Comparison of ENCODE assay signal across 8 cellular contexts in the genomic region with DNA sequence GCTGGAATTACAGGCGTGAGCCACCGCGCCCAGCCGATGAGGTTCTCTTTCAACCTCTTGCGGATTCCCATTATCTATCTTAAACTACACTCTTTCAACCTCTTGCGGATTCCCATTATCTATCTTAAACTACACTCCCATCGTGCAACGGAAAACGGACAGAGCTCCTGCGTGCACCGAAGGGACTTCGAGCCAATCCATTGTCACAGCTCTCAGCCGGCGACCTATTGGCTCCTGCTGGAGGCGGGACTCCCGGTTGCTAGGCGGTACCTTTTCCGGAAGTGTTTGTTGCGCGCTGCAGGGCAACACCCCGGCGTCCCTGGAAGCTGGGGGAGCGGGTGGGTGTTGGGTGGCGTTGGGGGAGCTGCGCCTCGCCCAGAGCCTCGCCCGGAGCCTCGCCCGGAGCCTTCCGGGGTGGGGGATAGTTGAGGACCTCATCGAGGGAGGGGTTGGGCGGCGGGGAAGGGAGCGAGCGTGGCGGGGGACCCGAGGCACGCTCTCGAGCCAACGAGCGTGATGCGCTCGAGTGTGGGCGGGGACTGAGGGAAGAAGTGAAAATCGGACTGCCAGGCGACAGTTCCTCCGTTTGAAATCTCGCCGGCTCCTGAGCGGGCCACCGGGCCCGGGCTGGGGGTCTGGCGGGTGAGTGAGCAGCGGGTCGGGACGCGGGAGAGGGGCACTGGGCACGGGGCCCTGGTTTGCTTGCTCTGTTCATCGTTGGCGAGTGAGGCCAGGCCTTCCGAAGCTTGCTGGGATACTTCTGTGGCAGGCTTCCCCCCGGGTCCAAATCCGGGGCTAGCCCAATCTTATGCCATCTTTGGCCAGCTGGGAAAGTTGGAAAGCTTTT. TPM values are rescaled to one million over a fixed set of nuclear protein-coding genes. Genes with fewer than 3 reads are reported as not detected.
DNase-seq lines count a peak whose midpoint lies in the region; ATAC-seq lines count a peak whose summit lies in the region.

A gene (plus strand): TSS at position 288 of the 847 bp plus-strand sequence. CDS start 10,733 bp downstream, outside the sequence.

- H3K4me1 ChIP-seq in endocrine pancreas (ENCODE audit: control insufficient read depth, insufficient read depth, low read length) (no peaks in the 10 kb centered on the region), mesenchymal stem cell (ENCODE audit: control insufficient read depth, insufficient read depth, low read depth, low read length) (peaks cover 4% of the 10 kb centered on the region)

- peak within 1 kb of the TSS; percentile 85 for H4K8ac ChIP-seq in mesenchymal stem cell (ENCODE audit: low read length)

- H3K18ac ChIP-seq in mesenchymal stem cell (ENCODE audit: low read depth in 1 of 2, low read length in 2 of 2) = peak within 1 kb of the TSS; percentile 83 to 91

- H2BK120ac ChIP-seq in mesenchymal stem cell (ENCODE audit: low read depth, low read length) = peak within 1 kb of the TSS; percentile 84

- H3K23ac ChIP-seq in mesenchymal stem cell (ENCODE audit: low read length in 2 of 2) = peak within 1 kb of the TSS in 1 of 2 experiments; percentile 59

- peak; percentile 94 for ATAC-seq in GM21360 (IDR thresholded peaks at IDR 0.05; ENCODE audit: unreplicated experiment)

- H3K36me3 ChIP-seq in endocrine pancreas (ENCODE audit: control insufficient read depth, insufficient read depth, low read length) (no peaks in the 10 kb centered on the region), mesenchymal stem cell (ENCODE audit: control insufficient read depth in 1 of 2, insufficient read depth in 2 of 2, low read depth in 1 of 2, low read length in 2 of 2) (no peaks in the 10 kb centered on the region)

- H2AFZ ChIP-seq in mesenchymal stem cell (ENCODE audit: low read depth, low read length) = peak within 1 kb of the TSS; percentile 80

- H3K27me3 ChIP-seq in endocrine pancreas (ENCODE audit: control insufficient read depth, insufficient read depth, low read length) = no peaks in the 10 kb centered on the region
- no peaks in the 10 kb centered on the region for H3K27me3 ChIP-seq in mesenchymal stem cell (ENCODE audit: control insufficient read depth in 1 of 2, insufficient read depth in 1 of 2, low read length in 2 of 2)

- peak within 1 kb of the TSS in 1 of 2 experiments; percentile 80 for H3K14ac ChIP-seq in mesenchymal stem cell (ENCODE audit: low read length in 2 of 2)

- H3K4me3 ChIP-seq in endocrine pancreas (ENCODE audit: control insufficient read depth, insufficient read depth, low read length) = peak within 1 kb of the TSS; percentile 59
- peak within 1 kb of the TSS; percentile 85 to 86 for H3K4me3 ChIP-seq in mesenchymal stem cell (ENCODE audit: insufficient read depth in 1 of 2, low read depth in 1 of 2, low read length in 2 of 2)

- peak within 1 kb of the TSS; percentile 31 to 78 for H3K4ac ChIP-seq in mesenchymal stem cell (ENCODE audit: low read depth in 1 of 2, low read length in 2 of 2)

- H2BK5ac ChIP-seq in mesenchymal stem cell (ENCODE audit: low read depth, low read length, poor library complexity, severe bottlenecking) = peak within 1 kb of the TSS; percentile 61

- H3K9ac ChIP-seq in endocrine pancreas (ENCODE audit: control insufficient read depth, insufficient read depth, low read length) (peak within 1 kb of the TSS; percentile 48), mesenchymal stem cell (ENCODE audit: low read length) (peak within 1 kb of the TSS; percentile 96)

- H3K4me2 ChIP-seq in mesenchymal stem cell (ENCODE audit: low read length, poor library complexity, severe bottlenecking) = peak within 1 kb of the TSS; percentile 84

- peak within 1 kb of the TSS in 1 of 2 experiments; percentile 75 for H2BK12ac ChIP-seq in mesenchymal stem cell (ENCODE audit: low read length in 2 of 2)

- under 1% methylated on average over 64 of the region's 64 CpGs for WGBS in mesenchymal stem cell

- H2AK5ac ChIP-seq in mesenchymal stem cell (ENCODE audit: low read length, severe bottlenecking) = no peak within 1 kb of the TSS

- peak within 1 kb of the TSS; percentile 98 for H2BK15ac ChIP-seq in mesenchymal stem cell (ENCODE audit: low read depth, poor library complexity, severe bottlenecking)

- H3K9me3 ChIP-seq in endocrine pancreas (ENCODE audit: control insufficient read depth, low read length) (no peaks in the 10 kb centered on the region), mesenchymal stem cell (ENCODE audit: control insufficient read depth, low read length) (no peaks in the 10 kb centered on the region)

- H3K27ac ChIP-seq in mesenchymal stem cell (ENCODE audit: low read length, poor library complexity, severe bottlenecking) = peak within 1 kb of the TSS; percentile 78

- DNase-seq in COLO668 (lab: John Stamatoyannopoulos, UW; ENCODE audit: unreplicated experiment) (peak; percentile 95), HT1080 (ENCODE audit: low read depth) (peak; percentile 96), NOMO-1 treated with DMSO at 0.1 percent for 48 hours (lab: John Stamatoyannopoulos, UW; ENCODE audit: unreplicated experiment) (peak; percentile 97), mesenchymal stem cell (peak; percentile 97)
- DNase-seq in activated CD8-positive, alpha-beta memory T cell treated with anti-CD3 and anti-CD28 coated beads for 4 hours (ENCODE audit: low read depth in 2 of 2) = peak; percentile 89 to 92
- peak; percentile 90 for DNase-seq in stimulated activated CD8-positive, alpha-beta memory T cell treated with anti-CD3 and anti-CD28 coated beads, Interleukin-12 subunit alpha, Interleukin-12 subunit beta, amount 100 ng/mL, for 4 hours (ENCODE audit: low read depth)

- H3K79me1 ChIP-seq in mesenchymal stem cell (replicated peaks; ENCODE audit: low read length, poor library complexity, severe bottlenecking) = peaks cover 14% of the 10 kb centered on the region

- H4K91ac ChIP-seq in mesenchymal stem cell (ENCODE audit: low read length) = peak within 1 kb of the TSS; percentile 61

RNA-seq across cellular contexts. Expression of the gene that starts here (rescaled TPM):
- 41.4 and 42.9 TPM in 2 replicates for total RNA-seq in HT1080 (2014; rRNA removed; shearing (Covaris generic))
- polyA plus RNA-seq in HT1080 (2015; cell fraction: cytosol; rRNA removed) = 19.0 and 25.2 TPM in 2 replicates
- polyA plus RNA-seq in HT1080 (2015; cell fraction: nucleus; rRNA removed) = 76.7 and 85.1 TPM in 2 replicates
- polyA plus RNA-seq in mesenchymal stem cell (2013, experiment 1 of 2) = 38.8 TPM
- 35.7 TPM for polyA plus RNA-seq in mesenchymal stem cell (2013, experiment 2 of 2)

Comparison
In these comparisons a context has a peak if more than half of its experiments do, and no peak if none do; other contexts are left out.
1. Peak in every context shown above with its lines: DNase-seq, ATAC-seq, H3K4me3 ChIP-seq and H3K27ac ChIP-seq.